In the genomic region with DNA sequence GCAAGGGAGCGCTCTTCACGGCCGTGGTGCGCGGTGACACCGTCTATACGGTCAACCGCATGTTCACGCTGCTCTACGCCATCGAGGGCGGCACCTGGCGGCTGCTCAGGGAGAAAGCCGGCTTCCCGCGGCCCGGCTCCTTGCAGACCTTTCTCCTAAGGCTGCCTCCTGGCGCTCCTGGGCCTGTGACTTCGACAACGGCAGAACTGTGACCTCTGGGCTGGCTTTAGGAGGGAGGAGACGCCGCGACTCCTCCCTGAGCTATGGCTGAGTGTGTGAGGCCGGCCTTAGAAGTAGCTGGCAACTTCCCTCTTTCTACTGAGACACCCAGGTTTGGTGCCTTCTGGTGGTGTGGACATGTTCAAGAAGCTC, we compare ENCODE assay signal across 1 cellular context.
TF ChIP-seq lines count a peak whose summit lies in the region.

No MANE protein-coding gene starts in this region.

TF ChIP-seq in WTC11, 78 proteins besides CTCF, POLR2A, EP300 and RAD21 (continued from another document):
- TF ChIP-seq, protein P1, sequence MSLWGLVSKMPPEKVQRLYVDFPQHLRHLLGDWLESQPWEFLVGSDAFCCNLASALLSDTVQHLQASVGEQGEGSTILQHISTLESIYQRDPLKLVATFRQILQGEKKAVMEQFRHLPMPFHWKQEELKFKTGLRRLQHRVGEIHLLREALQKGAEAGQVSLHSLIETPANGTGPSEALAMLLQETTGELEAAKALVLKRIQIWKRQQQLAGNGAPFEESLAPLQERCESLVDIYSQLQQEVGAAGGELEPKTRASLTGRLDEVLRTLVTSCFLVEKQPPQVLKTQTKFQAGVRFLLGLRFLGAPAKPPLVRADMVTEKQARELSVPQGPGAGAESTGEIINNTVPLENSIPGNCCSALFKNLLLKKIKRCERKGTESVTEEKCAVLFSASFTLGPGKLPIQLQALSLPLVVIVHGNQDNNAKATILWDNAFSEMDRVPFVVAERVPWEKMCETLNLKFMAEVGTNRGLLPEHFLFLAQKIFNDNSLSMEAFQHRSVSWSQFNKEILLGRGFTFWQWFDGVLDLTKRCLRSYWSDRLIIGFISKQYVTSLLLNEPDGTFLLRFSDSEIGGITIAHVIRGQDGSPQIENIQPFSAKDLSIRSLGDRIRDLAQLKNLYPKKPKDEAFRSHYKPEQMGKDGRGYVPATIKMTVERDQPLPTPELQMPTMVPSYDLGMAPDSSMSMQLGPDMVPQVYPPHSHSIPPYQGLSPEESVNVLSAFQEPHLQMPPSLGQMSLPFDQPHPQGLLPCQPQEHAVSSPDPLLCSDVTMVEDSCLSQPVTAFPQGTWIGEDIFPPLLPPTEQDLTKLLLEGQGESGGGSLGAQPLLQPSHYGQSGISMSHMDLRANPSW (CRISPR knock-in tag; conservative IDR thresholded peaks at IDR 0.05; ENCODE audit: low read depth) = no peak
